Comparison of ENCODE assay signal across 9 cellular contexts in the genomic region with DNA sequence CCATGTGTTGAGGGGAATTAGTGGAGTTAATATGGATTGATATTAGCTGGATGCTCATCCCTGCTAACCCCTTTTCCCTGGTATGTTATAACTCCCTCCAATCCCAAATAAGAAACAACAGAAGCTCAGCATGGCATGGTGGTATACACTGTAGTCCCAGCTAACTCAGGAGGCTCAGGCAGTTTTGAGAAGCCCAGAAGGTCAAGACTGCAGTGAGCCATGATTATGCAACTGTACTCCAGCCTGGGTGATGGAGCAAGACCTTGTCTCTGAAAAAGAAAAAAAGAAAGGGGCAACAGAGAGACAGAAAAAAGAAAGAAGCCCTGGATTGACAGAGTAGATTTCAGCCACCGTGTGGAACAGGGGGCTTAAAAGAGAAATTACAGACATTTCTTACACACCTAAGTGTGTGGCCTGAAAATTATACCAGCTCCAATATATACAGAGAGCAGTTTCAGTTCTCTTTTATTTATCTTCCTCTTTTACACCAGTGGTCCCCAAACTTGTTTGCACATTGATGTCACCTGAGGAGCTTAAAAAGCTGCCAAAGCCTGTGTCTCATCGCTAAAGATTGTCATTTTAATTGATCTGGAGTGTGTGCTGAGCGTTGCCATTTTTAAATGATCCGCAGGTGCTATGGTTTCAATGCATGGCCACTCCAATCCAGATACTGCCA.
DNase-seq lines count a peak whose midpoint lies in the region; ATAC-seq lines count a peak whose summit lies in the region.
"Had no signal": no experiment of that assay in that cellular context is flagged by ENCODE, and none has a peak within 500 bp of the region (broad histone marks: within the 10 kb centered on the region; RNA-seq: fewer than 3 reads in every experiment).

No MANE protein-coding gene starts in this region.

- no peaks in the 10 kb centered on the region for H3K27me3 Mint-ChIP-seq in activated CD8-positive, alpha-beta memory T cell treated with anti-CD3 and anti-CD28 coated beads, Interleukin-2, amount 10 ng/mL, durations not matched to agents 7 days and 5 days
- no peaks in the 10 kb centered on the region for H3K27me3 Mint-ChIP-seq in stimulated activated naive CD8-positive, alpha-beta T cell treated with anti-CD3 and anti-CD28 coated beads, Interleukin-15, Interleukin-2, amounts not matched to agents 100 ng/mL and 50 ng/mL, for 24 hours
- H3K27me3 Mint-ChIP-seq: activated naive CD8-positive, alpha-beta T cell had no signal

- peaks cover 2% of the 10 kb centered on the region for H3K9me3 Mint-ChIP-seq in activated CD8-positive, alpha-beta memory T cell treated with anti-CD3 and anti-CD28 coated beads, Interleukin-2, amount 10 ng/mL, durations not matched to agents 7 days and 5 days (ENCODE audit: low read depth)
- no peaks in the 10 kb centered on the region for H3K9me3 Mint-ChIP-seq in stimulated activated naive CD8-positive, alpha-beta T cell treated with anti-CD3 and anti-CD28 coated beads, Interleukin-15, Interleukin-2, amounts not matched to agents 100 ng/mL and 50 ng/mL, for 24 hours

- no peak for DNase-seq in activated CD8-positive, alpha-beta memory T cell treated with anti-CD3 and anti-CD28 coated beads, Interleukin-2, amount 10 ng/mL, durations not matched to agents 7 days and 5 days
- DNase-seq in activated CD8-positive, alpha-beta memory T cell treated with anti-CD3 and anti-CD28 coated beads, Interleukin-2, amount 50 U/mL, for 48 hours, result no peak
- peak; percentile 90 for DNase-seq in NCI-H82 treated with DMSO at 0.1 percent for 48 hours (lab: John Stamatoyannopoulos, UW; ENCODE audit: unreplicated experiment)
- DNase-seq in NCI-H69 (lab: John Stamatoyannopoulos, UW), result no peak
- DNase-seq in amygdala (lab: John Stamatoyannopoulos, UW), result no peak
- no peak for DNase-seq in hepatic stellate cell (ENCODE audit: low spot score)

- peaks cover 45% of the 10 kb centered on the region for H3K36me3 Mint-ChIP-seq in activated CD8-positive, alpha-beta memory T cell treated with anti-CD3 and anti-CD28 coated beads, Interleukin-2, amount 10 ng/mL, durations not matched to agents 7 days and 5 days
- no peaks in the 10 kb centered on the region for H3K36me3 Mint-ChIP-seq in stimulated activated naive CD8-positive, alpha-beta T cell treated with anti-CD3 and anti-CD28 coated beads, Interleukin-15, Interleukin-2, amounts not matched to agents 100 ng/mL and 50 ng/mL, for 24 hours (ENCODE audit: low read depth)

- H3K27ac Mint-ChIP-seq in activated CD8-positive, alpha-beta memory T cell treated with anti-CD3 and anti-CD28 coated beads, Interleukin-2, amount 10 ng/mL, durations not matched to agents 7 days and 5 days, result peak overlapping the region; percentile 35
- H3K27ac Mint-ChIP-seq in stimulated activated naive CD8-positive, alpha-beta T cell treated with anti-CD3 and anti-CD28 coated beads, Interleukin-15, Interleukin-2, amounts not matched to agents 100 ng/mL and 50 ng/mL, for 24 hours, result peak overlapping the region; percentile 65
- H3K27ac Mint-ChIP-seq: activated naive CD8-positive, alpha-beta T cell had no signal

- H3K4me3 Mint-ChIP-seq in activated CD8-positive, alpha-beta memory T cell treated with anti-CD3 and anti-CD28 coated beads, Interleukin-2, amount 10 ng/mL, durations not matched to agents 7 days and 5 days, result no peak overlapping the region
- no peak overlapping the region for H3K4me3 Mint-ChIP-seq in stimulated activated naive CD8-positive, alpha-beta T cell treated with anti-CD3 and anti-CD28 coated beads, Interleukin-15, Interleukin-2, amounts not matched to agents 100 ng/mL and 50 ng/mL, for 24 hours
- H3K4me3 Mint-ChIP-seq: activated naive CD8-positive, alpha-beta T cell had no signal

- peaks cover 50% of the 10 kb centered on the region for H3K4me1 Mint-ChIP-seq in activated CD8-positive, alpha-beta memory T cell treated with anti-CD3 and anti-CD28 coated beads, Interleukin-2, amount 10 ng/mL, durations not matched to agents 7 days and 5 days
- peaks cover 50% of the 10 kb centered on the region for H3K4me1 Mint-ChIP-seq in stimulated activated naive CD8-positive, alpha-beta T cell treated with anti-CD3 and anti-CD28 coated beads, Interleukin-15, Interleukin-2, amounts not matched to agents 100 ng/mL and 50 ng/mL, for 24 hours (ENCODE audit: low read depth)

- peak; percentile 12 for ATAC-seq in activated CD8-positive, alpha-beta memory T cell treated with anti-CD3 and anti-CD28 coated beads, Interleukin-2, amount 10 ng/mL, durations not matched to agents 7 days and 5 days
- ATAC-seq in HG02943 (IDR thresholded peaks at IDR 0.05; ENCODE audit: low read depth, unreplicated experiment), result peak; percentile 98

- CTCF ChIA-PET in activated CD8-positive, alpha-beta memory T cell treated with anti-CD3 and anti-CD28 coated beads, Interleukin-2, amount 10 ng/mL, durations not matched to agents 7 days and 5 days (lab: Charles Lee), result interaction anchor here (4.3 kb wide), 1 partner anchor 13 kb away, joined by 25 read pairs; no protein-coding TSS in a partner anchor
